ENCODE assay signal across 26 cellular contexts in the genomic region with DNA sequence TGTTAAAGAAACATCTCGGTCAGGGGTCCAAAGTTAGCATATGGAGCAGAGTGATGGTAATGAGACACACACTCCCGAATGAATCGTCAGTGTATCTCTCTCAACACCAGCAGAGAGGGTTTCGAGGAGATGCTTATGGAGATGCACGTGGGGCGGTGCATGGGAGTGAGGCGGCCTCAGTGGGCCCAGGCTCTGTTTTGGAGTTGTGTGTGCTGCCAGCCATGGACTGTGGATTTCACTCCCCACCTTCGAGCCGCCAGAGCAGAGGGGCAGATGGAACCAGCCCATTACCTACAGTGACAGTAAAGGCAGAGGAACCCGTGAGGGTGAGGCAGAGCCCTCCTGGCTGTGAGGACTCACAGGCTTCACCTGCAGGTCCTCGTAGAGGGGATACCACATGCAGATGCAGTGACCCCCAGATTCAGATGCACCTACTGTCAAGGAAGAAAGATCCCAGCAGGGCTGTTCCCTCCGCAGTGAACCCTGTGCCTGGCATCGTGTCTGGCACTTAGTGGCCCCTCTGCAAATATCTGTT.
DNase-seq lines count a peak whose midpoint lies in the region; ATAC-seq and FAIRE-seq lines count a peak whose summit lies in the region.
"Had no signal": no experiment of that assay in that cellular context is flagged by ENCODE, and none has a peak within 500 bp of the region (broad histone marks: within the 10 kb centered on the region; RNA-seq: fewer than 3 reads in every experiment).

No MANE protein-coding gene starts in this region.

- H2AK5ac ChIP-seq in neuronal stem cell (ENCODE audit: low read depth, low read length): no peak overlapping the region

- no peak overlapping the region for H3K18ac ChIP-seq in neuronal stem cell (ENCODE audit: low read length)

- H3K36me3 Mint-ChIP-seq in T-helper 1 cell treated with Interleukin-12 subunit alpha and Interleukin-12 subunit beta and Interleukin-4 antibody, amounts not matched to agents 30 μg/mL and 1 μg/mL, for 36 hours (ENCODE audit: low read depth): peaks cover 13% of the 10 kb centered on the region

- peak overlapping the region; percentile 55 for H3K27ac Mint-ChIP-seq in T-helper 1 cell treated with Interleukin-12 subunit alpha and Interleukin-12 subunit beta and Interleukin-4 antibody, amounts not matched to agents 30 μg/mL and 1 μg/mL, for 36 hours
- H3K27ac Mint-ChIP-seq: CD4-positive, alpha-beta T cell had no signal

- H2AFZ ChIP-seq in neuronal stem cell (ENCODE audit: low read length): no peak overlapping the region

- H2BK12ac ChIP-seq in neuronal stem cell (ENCODE audit: low read length): no peak overlapping the region

- no peaks in the 10 kb centered on the region for H3K27me3 Mint-ChIP-seq in T-helper 1 cell treated with Interleukin-12 subunit alpha and Interleukin-12 subunit beta and Interleukin-4 antibody, amounts not matched to agents 30 μg/mL and 1 μg/mL, for 36 hours (ENCODE audit: low read depth)
- H3K27me3 Mint-ChIP-seq: CD4-positive, alpha-beta T cell had no signal

- H3K4me2 ChIP-seq in neuronal stem cell (ENCODE audit: insufficient read depth, low read length, poor library complexity, severe bottlenecking): no peak overlapping the region
- H3K4me2 ChIP-seq: BLaER1 had no signal

- no peak for FAIRE-seq in urothelium cell line (lab: Jason Lieb, UNC)

- no peak for ATAC-seq in HG02840 (IDR thresholded peaks at IDR 0.05; ENCODE audit: low FRiP score, unreplicated experiment)
- ATAC-seq: HCT116, Right ventricle myocardium inferior had no signal

- no peaks in the 10 kb centered on the region for H3K27me3 ChIP-seq in neuronal stem cell (ENCODE audit: control insufficient read depth in 3 of 3, insufficient read depth in 3 of 3, low read depth in 1 of 3, low read length in 3 of 3)
- H3K27me3 ChIP-seq: BLaER1 had no signal

- no peak overlapping the region for H2BK120ac ChIP-seq in neuronal stem cell (ENCODE audit: low read depth, low read length)

- no peak overlapping the region for H2BK15ac ChIP-seq in neuronal stem cell (ENCODE audit: low read length)

- DNase-seq in T-helper 1 cell (no peak), caudate nucleus (lab: John Stamatoyannopoulos, UW) (no peak), neuronal stem cell (ENCODE audit: low spot score) (no peak), NCI-H446 (lab: John Stamatoyannopoulos, UW) (no peak), urothelium cell line (ENCODE audit: low spot score) (no peak)
- DNase-seq: ACHN; CD4-positive, alpha-beta T cell; COR-L47; DMS79; GOT3; Karpas-422; MV-4-11; NCI-H1694; NCI-H2081; NCI-H2171; NCI-H345; NCI-H524 treated with DMSO at 0.1 percent for 48 hours; NCI-H82; OCI-M1 had no signal

- H3K9me3 Mint-ChIP-seq in T-helper 1 cell treated with Interleukin-12 subunit alpha and Interleukin-12 subunit beta and Interleukin-4 antibody, amounts not matched to agents 30 μg/mL and 1 μg/mL, for 36 hours: no peaks in the 10 kb centered on the region
- H3K9me3 Mint-ChIP-seq: CD4-positive, alpha-beta T cell had no signal

- no peak overlapping the region for H3K14ac ChIP-seq in neuronal stem cell (ENCODE audit: low read length)

- no peak overlapping the region for H2BK5ac ChIP-seq in neuronal stem cell (ENCODE audit: low read length)

- H3K4me3 Mint-ChIP-seq in T-helper 1 cell treated with Interleukin-12 subunit alpha and Interleukin-12 subunit beta and Interleukin-4 antibody, amounts not matched to agents 30 μg/mL and 1 μg/mL, for 36 hours: no peak overlapping the region
- H3K4me3 Mint-ChIP-seq: CD4-positive, alpha-beta T cell had no signal

- H3K4ac ChIP-seq in neuronal stem cell (ENCODE audit: low read length): no peak overlapping the region

- H3K9me3 ChIP-seq in neuronal stem cell (replicated peaks in 1 of 2; ENCODE audit: control insufficient read depth in 2 of 2, insufficient read depth in 1 of 2, low read depth in 1 of 2, low read length in 2 of 2): peaks cover 0 to 2% of the 10 kb centered on the region in 2 donors
- H3K9me3 ChIP-seq: BLaER1 had no signal

- no peak overlapping the region for H4K91ac ChIP-seq in neuronal stem cell (ENCODE audit: low read depth, low read length, poor library complexity)

- H3K27ac ChIP-seq in caudate nucleus (ENCODE audit: low read depth, low read length) (peak overlapping the region; percentile 32), neuronal stem cell (replicated peaks; ENCODE audit: low read length) (no peak overlapping the region), temporal lobe (ENCODE audit: low read depth, low read length) (peak overlapping the region; percentile 89)
- H3K27ac ChIP-seq: 22Rv1 had no signal

- peaks cover 20 to 78% of the 10 kb centered on the region in 2 donors for H3K36me3 ChIP-seq in neuronal stem cell (replicated peaks in 1 of 2; ENCODE audit: control insufficient read depth in 2 of 2, insufficient read depth in 2 of 2, low read length in 2 of 2)

- H3K23ac ChIP-seq in neuronal stem cell (ENCODE audit: low read depth, low read length, poor library complexity): peak overlapping the region; percentile 23

- no CpG with 5 or more reads among the region's 13 CpGs for WGBS in neuronal stem cell (ENCODE audit: extremely low coverage in 2 of 2, insufficient read length in 2 of 2, insufficient replicate concordance in 1 of 2), 2 donors

- no peaks in the 10 kb centered on the region for H3K4me1 ChIP-seq in neuronal stem cell (ENCODE audit: control insufficient read depth in 2 of 2, insufficient read depth in 1 of 2, low read depth in 1 of 2, low read length in 2 of 2)

- peaks cover 2% of the 10 kb centered on the region for H3K4me1 Mint-ChIP-seq in T-helper 1 cell treated with Interleukin-12 subunit alpha and Interleukin-12 subunit beta and Interleukin-4 antibody, amounts not matched to agents 30 μg/mL and 1 μg/mL, for 36 hours (ENCODE audit: low read depth)

- H3K79me1 ChIP-seq in neuronal stem cell (ENCODE audit: low read depth, low read length): peaks cover 2% of the 10 kb centered on the region

- H4K8ac ChIP-seq in neuronal stem cell (ENCODE audit: low read depth, low read length): no peak overlapping the region

- H3K4me3 ChIP-seq in neuronal stem cell (ENCODE audit: low read length in 2 of 2): peak overlapping the region in 1 of 2 donors; percentile 48
- H3K4me3 ChIP-seq: BLaER1 had no signal

- no peak overlapping the region for H3K9ac ChIP-seq in neuronal stem cell (ENCODE audit: low read depth, low read length, poor library complexity)
- H3K9ac ChIP-seq: BLaER1 had no signal
